ENCODE assay signal across 9 cellular contexts in the genomic region with DNA sequence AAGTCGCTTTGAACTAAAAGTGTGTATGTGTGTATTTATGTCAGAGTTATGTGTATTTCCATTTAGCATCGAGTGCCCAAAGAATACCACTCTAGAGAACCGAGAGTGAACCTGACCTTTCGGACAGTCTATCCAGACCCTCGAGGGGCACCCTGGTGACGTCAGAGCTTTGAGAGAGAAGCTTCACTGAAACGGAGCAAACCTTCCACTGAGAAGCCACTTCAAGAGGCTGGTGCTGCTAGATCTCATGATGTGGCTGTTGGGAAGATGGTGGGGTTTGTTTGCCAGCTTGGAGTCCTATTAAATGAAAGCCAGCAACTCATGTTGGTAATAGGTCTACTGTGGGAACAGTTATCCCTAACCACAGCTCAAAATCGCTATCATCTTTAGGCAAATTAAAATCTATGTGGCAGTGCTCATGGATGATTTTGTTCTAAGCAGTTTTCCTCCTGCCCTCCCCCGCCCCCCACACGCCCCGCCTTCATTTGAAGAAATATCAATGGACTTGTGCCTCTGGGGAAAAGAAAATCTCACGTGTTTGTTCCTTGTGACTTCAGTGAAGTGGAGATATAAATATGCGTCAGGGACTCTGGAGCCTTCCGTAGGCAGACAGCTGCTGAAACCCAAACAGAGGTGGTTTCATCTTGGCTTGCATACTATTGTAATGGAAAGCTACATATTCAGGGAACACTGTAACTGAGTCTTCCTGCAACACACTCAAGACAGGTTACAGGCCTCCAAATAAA. TPM values are rescaled to one million over a fixed set of nuclear protein-coding genes. Genes with fewer than 3 reads are reported as not detected.
DNase-seq lines count a peak whose midpoint lies in the region; ATAC-seq and TF ChIP-seq lines count a peak whose summit lies in the region.
"Had no signal": no experiment of that assay in that cellular context is flagged by ENCODE, and none has a peak within 500 bp of the region (broad histone marks: within the 10 kb centered on the region; RNA-seq: fewer than 3 reads in every experiment).

No MANE protein-coding gene starts in this region.

- H3K27me3 Mint-ChIP-seq in CD14-positive monocyte (ENCODE audit: low read depth in 3 of 3), result no peaks in the 10 kb centered on the region

- peak overlapping the region in 5 of 7 donors; percentile 7 to 71 (median 37) for H3K27ac Mint-ChIP-seq in CD14-positive monocyte

- peaks cover 2% of the 10 kb centered on the region for H3K4me1 Mint-ChIP-seq in CD14-positive monocyte

- in situ Hi-C loops in SK-MEL-5 (cut with HindIII; ENCODE audit: low pct_unique_long_range_greater_than_20kb, low sequenced_read_pairs), result no loop called here

- DNase-seq in CD14-positive monocyte (ENCODE audit: low spot score), result no peak
- peak; percentile 93 for DNase-seq in SK-MEL-5 (ENCODE audit: low read depth, low spot score)
- DNase-seq in Right ventricle myocardium superior, result no peak
- no peak for DNase-seq in sciatic nerve (ENCODE audit: low spot score)
- DNase-seq in stimulated activated CD4-positive, alpha-beta T cell treated with anti-CD3 and anti-CD28 coated beads, Interleukin-1b, Interleukin-23, amount 100 ng/mL, for 48 hours, result no peak
- DNase-seq in activated CD4-positive, alpha-beta T cell treated with anti-CD3 and anti-CD28 coated beads for 4 hours, result no peak
- no peak for DNase-seq in putamen (ENCODE audit: low spot score)
- DNase-seq: KBM-7 had no signal

- TF ChIP-seq CTCF in CD14-positive monocyte (IDR thresholded peaks at IDR 0.05), result no peak

- no peak overlapping the region for H3K4me3 Mint-ChIP-seq in CD14-positive monocyte

- ATAC-seq in Right ventricle myocardium superior (ENCODE audit: poor library complexity) (peak; percentile 30), sciatic nerve (peak; percentile 4), GM18867 (IDR thresholded peaks at IDR 0.05; ENCODE audit: unreplicated experiment) (no peak)

- intact Hi-C loops in CD14-positive monocyte (cut with micrococcal nuclease), result no loop called here
- intact Hi-C loops in Right ventricle myocardium superior (cut with DNase I), result no loop called here
- intact Hi-C loops in sciatic nerve (cut with DNase I), result no loop called here

- H3K9me3 Mint-ChIP-seq in CD14-positive monocyte, result no peaks in the 10 kb centered on the region

- H3K36me3 Mint-ChIP-seq in CD14-positive monocyte, result peaks cover 56 to 57% of the 10 kb centered on the region in 2 donors

RNA-seq across cellular contexts. Expression of a gene that starts 22.4 kb away (rescaled TPM):
- not detected for polyA plus RNA-seq in CD14-positive monocyte
- 112 and 149 TPM in 2 replicates for total RNA-seq in SK-MEL-5 (2014; rRNA removed; shearing (Covaris generic))
- polyA plus RNA-seq in SK-MEL-5 (2015; cell fraction: cytosol; rRNA removed), result 110 and 137 TPM in 2 replicates
- 14.4 and 26.7 TPM in 2 replicates for polyA plus RNA-seq in SK-MEL-5 (2015; cell fraction: nucleus; rRNA removed)
- total RNA-seq in Right ventricle myocardium superior (21.0 TPM), sciatic nerve (66.8 TPM)

RNA-seq across cellular contexts. Expression of a gene that starts 39.4 kb away (rescaled TPM):
- 10 to 100 TPM; 22.7 to 25.8 TPM for polyA plus RNA-seq in CD14-positive monocyte
- 58.0 and 65.6 TPM in 2 replicates for total RNA-seq in SK-MEL-5 (2014; rRNA removed; shearing (Covaris generic))
- 35.4 and 38.9 TPM in 2 replicates for polyA plus RNA-seq in SK-MEL-5 (2015; cell fraction: cytosol; rRNA removed)
- polyA plus RNA-seq in SK-MEL-5 (2015; cell fraction: nucleus; rRNA removed), result 27.0 and 28.2 TPM in 2 replicates
- 14.7 TPM for total RNA-seq in Right ventricle myocardium superior
- 32.7 TPM for total RNA-seq in sciatic nerve
